In genomic region chr10:118408145-118408544, GRCh38 we compare ENCODE assay signal across 17 cellular contexts.
"Had no signal": no experiment of that assay in that cellular context is flagged by ENCODE, and none has a peak within 500 bp of the region (broad histone marks: within the 10 kb centered on the region; RNA-seq: fewer than 3 reads in every experiment).

No MANE protein-coding gene starts in this region.

- H3K9me3 Mint-ChIP-seq: dendritic cell treated with granulocyte-macrophage colony-stimulating factor and Interleukin-4, amounts not matched to agents 40 ng/mL and 50 ng/mL, for 4 days; effector memory CD8-positive, alpha-beta T cell; natural killer cell; neural crest cell had no signal

- H3K36me3 Mint-ChIP-seq: natural killer cell had no signal

- H3K4me1 Mint-ChIP-seq: natural killer cell had no signal

- ATAC-seq: effector memory CD8-positive, alpha-beta T cell; foreskin keratinocyte; natural killer cell had no signal

- H3K4me3 ChIP-seq: ovary, right atrium auricular region, sigmoid colon, skin epidermis, stomach, thoracic aorta, transverse colon had no signal

- H3K9me3 ChIP-seq: ovary, right atrium auricular region, sigmoid colon, stomach, thoracic aorta, transverse colon had no signal

- H3K4me3 Mint-ChIP-seq: dendritic cell treated with granulocyte-macrophage colony-stimulating factor and Interleukin-4, amounts not matched to agents 40 ng/mL and 50 ng/mL, for 4 days; effector memory CD8-positive, alpha-beta T cell; natural killer cell; neural crest cell had no signal

- H3K36me3 ChIP-seq: ovary, right atrium auricular region, sigmoid colon, stomach, thoracic aorta, transverse colon had no signal

- DNase-seq: effector memory CD8-positive, alpha-beta T cell; foreskin keratinocyte; head of caudate nucleus; hypothalamus; kidney glomerular epithelial cell; natural killer cell; ovary; sigmoid colon; stimulated activated naive CD4-positive, alpha-beta T cell; stomach; substantia nigra; transverse colon had no signal

- H3K4me1 ChIP-seq: foreskin keratinocyte, right atrium auricular region, sigmoid colon, stomach had no signal

- H3K27me3 ChIP-seq: ovary, right atrium auricular region had no signal

- H3K27ac Mint-ChIP-seq: dendritic cell treated with granulocyte-macrophage colony-stimulating factor and Interleukin-4, amounts not matched to agents 40 ng/mL and 50 ng/mL, for 4 days; effector memory CD8-positive, alpha-beta T cell; natural killer cell had no signal

- H3K27ac ChIP-seq: foreskin keratinocyte, ovary, right atrium auricular region, sigmoid colon, skin epidermis, stomach, thoracic aorta, transverse colon had no signal
